1 cellular context compared by ENCODE assay signal in genomic region chr16:2023098-2023925, GRCh38.
TF ChIP-seq lines count a peak whose summit lies in the region.

No MANE protein-coding gene starts in this region.

TF ChIP-seq in GM23338, 12 proteins besides CTCF, POLR2A, EP300 and RAD21:
- TF ChIP-seq, protein P1, sequence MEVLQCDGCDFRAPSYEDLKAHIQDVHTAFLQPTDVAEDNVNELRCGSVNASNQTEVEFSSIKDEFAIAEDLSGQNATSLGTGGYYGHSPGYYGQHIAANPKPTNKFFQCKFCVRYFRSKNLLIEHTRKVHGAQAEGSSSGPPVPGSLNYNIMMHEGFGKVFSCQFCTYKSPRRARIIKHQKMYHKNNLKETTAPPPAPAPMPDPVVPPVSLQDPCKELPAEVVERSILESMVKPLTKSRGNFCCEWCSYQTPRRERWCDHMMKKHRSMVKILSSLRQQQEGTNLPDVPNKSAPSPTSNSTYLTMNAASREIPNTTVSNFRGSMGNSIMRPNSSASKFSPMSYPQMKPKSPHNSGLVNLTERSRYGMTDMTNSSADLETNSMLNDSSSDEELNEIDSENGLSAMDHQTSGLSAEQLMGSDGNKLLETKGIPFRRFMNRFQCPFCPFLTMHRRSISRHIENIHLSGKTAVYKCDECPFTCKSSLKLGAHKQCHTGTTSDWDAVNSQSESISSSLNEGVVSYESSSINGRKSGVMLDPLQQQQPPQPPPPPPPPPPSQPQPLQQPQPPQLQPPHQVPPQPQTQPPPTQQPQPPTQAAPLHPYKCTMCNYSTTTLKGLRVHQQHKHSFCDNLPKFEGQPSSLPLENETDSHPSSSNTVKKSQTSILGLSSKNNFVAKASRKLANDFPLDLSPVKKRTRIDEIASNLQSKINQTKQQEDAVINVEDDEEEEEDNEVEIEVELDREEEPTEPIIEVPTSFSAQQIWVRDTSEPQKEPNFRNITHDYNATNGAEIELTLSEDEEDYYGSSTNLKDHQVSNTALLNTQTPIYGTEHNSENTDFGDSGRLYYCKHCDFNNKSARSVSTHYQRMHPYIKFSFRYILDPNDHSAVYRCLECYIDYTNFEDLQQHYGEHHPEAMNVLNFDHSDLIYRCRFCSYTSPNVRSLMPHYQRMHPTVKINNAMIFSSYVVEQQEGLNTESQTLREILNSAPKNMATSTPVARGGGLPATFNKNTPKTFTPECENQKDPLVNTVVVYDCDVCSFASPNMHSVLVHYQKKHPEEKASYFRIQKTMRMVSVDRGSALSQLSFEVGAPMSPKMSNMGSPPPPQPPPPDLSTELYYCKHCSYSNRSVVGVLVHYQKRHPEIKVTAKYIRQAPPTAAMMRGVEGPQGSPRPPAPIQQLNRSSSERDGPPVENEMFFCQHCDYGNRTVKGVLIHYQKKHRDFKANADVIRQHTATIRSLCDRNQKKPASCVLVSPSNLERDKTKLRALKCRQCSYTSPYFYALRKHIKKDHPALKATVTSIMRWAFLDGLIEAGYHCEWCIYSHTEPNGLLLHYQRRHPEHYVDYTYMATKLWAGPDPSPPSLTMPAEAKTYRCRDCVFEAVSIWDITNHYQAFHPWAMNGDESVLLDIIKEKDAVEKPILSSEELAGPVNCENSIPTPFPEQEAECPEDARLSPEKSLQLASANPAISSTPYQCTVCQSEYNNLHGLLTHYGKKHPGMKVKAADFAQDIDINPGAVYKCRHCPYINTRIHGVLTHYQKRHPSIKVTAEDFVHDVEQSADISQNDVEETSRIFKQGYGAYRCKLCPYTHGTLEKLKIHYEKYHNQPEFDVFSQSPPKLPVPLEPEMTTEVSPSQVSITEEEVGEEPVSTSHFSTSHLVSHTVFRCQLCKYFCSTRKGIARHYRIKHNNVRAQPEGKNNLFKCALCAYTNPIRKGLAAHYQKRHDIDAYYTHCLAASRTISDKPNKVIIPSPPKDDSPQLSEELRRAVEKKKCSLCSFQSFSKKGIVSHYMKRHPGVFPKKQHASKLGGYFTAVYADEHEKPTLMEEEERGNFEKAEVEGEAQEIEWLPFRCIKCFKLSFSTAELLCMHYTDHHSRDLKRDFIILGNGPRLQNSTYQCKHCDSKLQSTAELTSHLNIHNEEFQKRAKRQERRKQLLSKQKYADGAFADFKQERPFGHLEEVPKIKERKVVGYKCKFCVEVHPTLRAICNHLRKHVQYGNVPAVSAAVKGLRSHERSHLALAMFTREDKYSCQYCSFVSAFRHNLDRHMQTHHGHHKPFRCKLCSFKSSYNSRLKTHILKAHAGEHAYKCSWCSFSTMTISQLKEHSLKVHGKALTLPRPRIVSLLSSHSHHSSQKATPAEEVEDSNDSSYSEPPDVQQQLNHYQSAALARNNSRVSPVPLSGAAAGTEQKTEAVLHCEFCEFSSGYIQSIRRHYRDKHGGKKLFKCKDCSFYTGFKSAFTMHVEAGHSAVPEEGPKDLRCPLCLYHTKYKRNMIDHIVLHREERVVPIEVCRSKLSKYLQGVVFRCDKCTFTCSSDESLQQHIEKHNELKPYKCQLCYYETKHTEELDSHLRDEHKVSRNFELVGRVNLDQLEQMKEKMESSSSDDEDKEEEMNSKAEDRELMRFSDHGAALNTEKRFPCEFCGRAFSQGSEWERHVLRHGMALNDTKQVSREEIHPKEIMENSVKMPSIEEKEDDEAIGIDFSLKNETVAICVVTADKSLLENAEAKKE (CRISPR knock-in tag; IDR thresholded peaks at IDR 0.05), result no peak
- TF ChIP-seq JUNB (IDR thresholded peaks at IDR 0.05; ENCODE audit: unreplicated experiment) (no peak), EZH2phosphoT487 (IDR thresholded peaks at IDR 0.05; ENCODE audit: unreplicated experiment) (no peak), REST (IDR thresholded peaks at IDR 0.05; ENCODE audit: unreplicated experiment) (no peak), ZNF114 (CRISPR knock-in tag; IDR thresholded peaks at IDR 0.05) (no peak), ZNF331 (CRISPR knock-in tag; IDR thresholded peaks at IDR 0.05; ENCODE audit: low read depth) (no peak), NANOG (IDR thresholded peaks at IDR 0.05; ENCODE audit: borderline replicate concordance) (no peak), EZH2 (IDR thresholded peaks at IDR 0.05; ENCODE audit: low read depth, unreplicated experiment) (no peak), CREB1 (CRISPR knock-in tag; IDR thresholded peaks at IDR 0.05; ENCODE audit: low read depth) (peak; percentile 59), STAT1 (IDR thresholded peaks at IDR 0.05; ENCODE audit: unreplicated experiment) (no peak), POLR2AphosphoS5 (IDR thresholded peaks at IDR 0.05; ENCODE audit: low read depth) (peak; percentile 63)
- TF ChIP-seq, protein P2, sequence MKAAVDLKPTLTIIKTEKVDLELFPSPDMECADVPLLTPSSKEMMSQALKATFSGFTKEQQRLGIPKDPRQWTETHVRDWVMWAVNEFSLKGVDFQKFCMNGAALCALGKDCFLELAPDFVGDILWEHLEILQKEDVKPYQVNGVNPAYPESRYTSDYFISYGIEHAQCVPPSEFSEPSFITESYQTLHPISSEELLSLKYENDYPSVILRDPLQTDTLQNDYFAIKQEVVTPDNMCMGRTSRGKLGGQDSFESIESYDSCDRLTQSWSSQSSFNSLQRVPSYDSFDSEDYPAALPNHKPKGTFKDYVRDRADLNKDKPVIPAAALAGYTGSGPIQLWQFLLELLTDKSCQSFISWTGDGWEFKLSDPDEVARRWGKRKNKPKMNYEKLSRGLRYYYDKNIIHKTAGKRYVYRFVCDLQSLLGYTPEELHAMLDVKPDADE (IDR thresholded peaks at IDR 0.05), result 0 out of 2 replicates have a peak, but pooled peaks have one; percentile 8
TF ChIP-seq in GM23338: peak in this region for 3.
